33 cellular contexts compared by ENCODE assay signal in the genomic region with DNA sequence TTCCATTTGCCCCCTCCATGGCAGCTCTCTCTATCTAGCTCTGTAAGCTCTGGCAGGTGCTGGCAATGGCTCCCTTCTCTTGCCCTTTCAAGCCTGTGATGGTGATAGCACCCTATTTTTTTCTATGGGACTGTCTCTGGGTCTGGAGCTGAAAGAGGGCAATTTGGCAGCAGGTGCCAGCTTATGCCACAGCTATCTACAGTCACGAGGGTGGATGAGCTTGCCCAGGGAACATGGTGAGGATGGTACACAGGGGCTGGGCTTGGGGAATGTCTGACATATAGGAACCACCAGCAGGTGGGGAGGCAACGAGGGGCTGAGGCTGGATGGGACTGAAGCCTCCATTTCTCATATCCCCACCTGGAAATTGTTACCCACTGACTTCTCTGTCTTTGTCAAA.
"Had no signal": no experiment of that assay in that cellular context is flagged by ENCODE, and none has a peak within 500 bp of the region (broad histone marks: within the 10 kb centered on the region; RNA-seq: fewer than 3 reads in every experiment).

No MANE protein-coding gene starts in this region.

- H3K4me3 ChIP-seq: MG63 had no signal

- H3K27me3 ChIP-seq: MG63 had no signal

- H3K36me3 ChIP-seq: MG63 had no signal

- H3K27ac ChIP-seq: KMS-11 had no signal

- DNase-seq: Karpas-422, Kasumi-1, MG63, MM.1S, MV-4-11, NCI-H1048, NCI-H1092, NCI-H1092 treated with DMSO at 0.1 percent for 48 hours, NCI-H1105, NCI-H1105 treated with DMSO at 0.1 percent for 48 hours, NCI-H1417 treated with DMSO at 0.1 percent for 48 hours, NCI-H1436, NCI-H1436 treated with DMSO at 0.1 percent for 48 hours, NCI-H146, NCI-H1694, NCI-H1694 treated with DMSO at 0.1 percent for 48 hours, NCI-H187, NCI-H187 treated with DMSO at 0.1 percent for 48 hours, NCI-H1930, NCI-H2029, NCI-H2029 treated with DMSO at 0.1 percent for 48 hours, NCI-H2081, NCI-H2081 treated with DMSO at 0.1 percent for 48 hours, NCI-H2107, NCI-H2171, NCI-H2227 treated with DMSO at 0.1 percent for 48 hours, NCI-H226, NCI-H345, NCI-H446, NCI-H446 treated with DMSO at 0.1 percent for 48 hours, NCI-H510A, NCI-H510A treated with DMSO at 0.1 percent for 48 hours had no signal

- H3K4me2 ChIP-seq: KMS-11 had no signal
